5 cellular contexts compared by ENCODE assay signal in the genomic region with DNA sequence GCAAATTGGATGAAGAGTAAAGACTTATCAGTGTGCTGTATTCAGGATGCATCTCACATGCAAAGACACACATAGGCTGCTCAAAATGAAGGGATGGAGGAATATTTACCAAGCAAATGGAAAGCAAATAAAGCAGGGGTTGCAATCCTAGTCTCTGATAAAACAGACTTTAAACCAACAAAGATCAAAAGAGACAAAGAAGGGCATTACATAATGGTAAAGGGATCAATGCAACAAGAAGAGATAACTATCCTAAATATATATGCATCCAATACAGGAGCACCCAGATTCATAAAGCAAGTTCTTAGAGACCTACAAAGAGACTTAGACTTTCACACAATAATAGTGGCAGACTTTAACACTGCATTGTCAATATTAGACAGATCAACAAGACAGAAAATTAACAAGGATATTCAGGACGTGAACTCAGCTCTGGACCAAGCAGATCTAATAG. TPM values are rescaled to one million over a fixed set of nuclear protein-coding genes. Genes with fewer than 3 reads are reported as not detected.
"Had no signal": no experiment of that assay in that cellular context is flagged by ENCODE, and none has a peak within 500 bp of the region (broad histone marks: within the 10 kb centered on the region; RNA-seq: fewer than 3 reads in every experiment).

No MANE protein-coding gene starts in this region.

RNA-seq across cellular contexts. Expression of a gene that starts 12.1 kb away (rescaled TPM):
- total RNA-seq: activated CD4-positive, alpha-beta T cell treated with anti-CD3 and anti-CD28 coated beads for 36 hours; activated CD8-positive, alpha-beta memory T cell treated with anti-CD3 and anti-CD28 coated beads, Interleukin-2, amount 10 ng/mL, durations not matched to agents 7 days and 5 days; activated CD8-positive, alpha-beta T cell treated with anti-CD3 and anti-CD28 coated beads, Interleukin-2, amount 10 ng/mL, durations not matched to agents 7 days and 5 days; activated T-helper 2 cell treated with anti-CD3 and anti-CD28 coated beads, Interferon-gamma antibody, Interleukin-2, Interleukin-4, amounts not matched to agents 10 μg/mL and 5 μg/mL and 100 μg/mL, durations not matched to agents 14 hours and 24 hours and 36 hours had no signal
- polyA plus RNA-seq: cardiac muscle cell had no signal
